ENCODE assay signal across 18 cellular contexts in genomic region chr2:27184115-27184514, GRCh38. TPM values are rescaled to one million over a fixed set of nuclear protein-coding genes. Genes with fewer than 3 reads are reported as not detected.
DNase-seq lines count a peak whose midpoint lies in the region; ATAC-seq and TF ChIP-seq lines count a peak whose summit lies in the region.
"Had no signal": no experiment of that assay in that cellular context is flagged by ENCODE, and none has a peak within 500 bp of the region (broad histone marks: within the 10 kb centered on the region; RNA-seq: fewer than 3 reads in every experiment).

No MANE protein-coding gene starts in this region.

- DNase-seq in DMS 273 (lab: John Stamatoyannopoulos, UW; ENCODE audit: unreplicated experiment), result peak; percentile 47
- no peak for DNase-seq in DMS 273 treated with DMSO at 0.1 percent for 48 hours (lab: John Stamatoyannopoulos, UW)
- no peak for DNase-seq in esophagus muscularis mucosa (ENCODE audit: extremely low spot score)
- DNase-seq in right lobe of liver, result peak; percentile 39 to 86 (median 73)
- no peak for DNase-seq in thyroid gland
- DNase-seq: glutamatergic neuron, naive B cell, NCI-H1105, upper lobe of left lung had no signal

- H3K27me3 ChIP-seq in esophagus muscularis mucosa (peaks cover 0 to 6% (median 0%) of the 10 kb centered on the region in 4 donors), right lobe of liver (no peaks in the 10 kb centered on the region), thyroid gland (no peaks in the 10 kb centered on the region)
- H3K27me3 ChIP-seq: upper lobe of left lung had no signal

- H3K4me3 ChIP-seq in esophagus muscularis mucosa (no peak overlapping the region), right lobe of liver (no peak overlapping the region), thyroid gland (replicated peaks in 1 of 3) (no peak overlapping the region)
- H3K4me3 ChIP-seq: prostate gland, upper lobe of left lung had no signal

- WGBS in esophagus muscularis mucosa, result 60% methylated on average over 4 of the region's 4 CpGs
- WGBS in right lobe of liver (ENCODE audit: insufficient coverage, low coverage, low lambda C conversion rate, missing lambda C conversion rate), result 37% methylated on average over 4 of the region's 4 CpGs
- 55 to 76% methylated on average over 4 of the region's 4 CpGs for WGBS in thyroid gland, 2 donors

- no peak for TF ChIP-seq EP300 in esophagus muscularis mucosa (IDR thresholded peaks at IDR 0.05)

- H3K9me3 ChIP-seq in esophagus muscularis mucosa (no peaks in the 10 kb centered on the region), right lobe of liver (no peaks in the 10 kb centered on the region), thyroid gland (no peaks in the 10 kb centered on the region)
- H3K9me3 ChIP-seq: prostate gland, upper lobe of left lung had no signal

- intact Hi-C loops in esophagus muscularis mucosa (cut with DNase I), result no loop called here
- intact Hi-C loops in right lobe of liver (cut with DNase I), result no loop called here
- intact Hi-C loops in thyroid gland (cut with DNase I), result no loop called here

- peak; percentile 26 to 55 (median 48) for ATAC-seq in right lobe of liver
- ATAC-seq in HG02642 (IDR thresholded peaks at IDR 0.05; ENCODE audit: poor library complexity, unreplicated experiment), result no peak
- ATAC-seq in HG03342 (IDR thresholded peaks at IDR 0.05; ENCODE audit: unreplicated experiment), result no peak
- ATAC-seq in HG02610 (IDR thresholded peaks at IDR 0.05; ENCODE audit: unreplicated experiment), result no peak
- ATAC-seq: WTC11 had no signal

- H3K4me1 ChIP-seq in esophagus muscularis mucosa, result peaks cover 8 to 21% (median 18%) of the 10 kb centered on the region in 4 donors
- H3K4me1 ChIP-seq in right lobe of liver, result peaks cover 0 to 59% (median 27%) of the 10 kb centered on the region in 4 donors
- peaks cover 0 to 25% of the 10 kb centered on the region in 2 donors for H3K4me1 ChIP-seq in thyroid gland
- H3K4me1 ChIP-seq: prostate gland had no signal

- TF ChIP-seq CTCF in esophagus muscularis mucosa (IDR thresholded peaks at IDR 0.05) (no peak), right lobe of liver (IDR thresholded peaks at IDR 0.05) (no peak), thyroid gland (IDR thresholded peaks at IDR 0.05) (no peak)

- H3K36me3 ChIP-seq in esophagus muscularis mucosa, result no peaks in the 10 kb centered on the region
- no peaks in the 10 kb centered on the region for H3K36me3 ChIP-seq in right lobe of liver
- H3K36me3 ChIP-seq in thyroid gland, result no peaks in the 10 kb centered on the region
- H3K36me3 ChIP-seq: prostate gland, upper lobe of left lung had no signal

- TF ChIP-seq POLR2A in esophagus muscularis mucosa (IDR thresholded peaks at IDR 0.05; ENCODE audit: low read depth) (no peak), right lobe of liver (IDR thresholded peaks at IDR 0.05) (no peak), thyroid gland (IDR thresholded peaks at IDR 0.05) (no peak)

- H3K27ac ChIP-seq in esophagus muscularis mucosa (replicated peaks in 1 of 4) (peak overlapping the region in 3 of 4 donors; percentile 53 to 70 (median 59)), right lobe of liver (peak overlapping the region; percentile 80 to 96 (median 91)), thyroid gland (peak overlapping the region in 2 of 3 donors; percentile 59 to 62)
- H3K27ac ChIP-seq: 22Rv1, C4-2B had no signal

RNA-seq across cellular contexts. Expression of gene ATRAID, which starts 27.7 kb away (rescaled TPM):
- total RNA-seq in esophagus muscularis mucosa (100 to 1,000 TPM; 118 to 143 (median 130) TPM), right lobe of liver (10 to 100 TPM; 30.7 to 65.8 (median 35.9) TPM), thyroid gland (100 to 1,000 TPM; 149 to 345 (median 254) TPM)

RNA-seq across cellular contexts. Expression of gene SLC5A6, which starts 28.0 kb away (rescaled TPM):
- total RNA-seq in esophagus muscularis mucosa, result 10 to 100 TPM in 3 of 4 donors, 1 to 10 TPM in 1; 7.5 to 21.5 (median 13.6) TPM
- 100 to 1,000 TPM in 3 of 6 experiments, 10 to 100 TPM in 3; 57.5 to 151 (median 90.3) TPM for total RNA-seq in right lobe of liver
- 10 to 100 TPM; 10.9 to 34.0 (median 22.0) TPM for total RNA-seq in thyroid gland

RNA-seq across cellular contexts. Expression of gene CAD, which starts 33.1 kb away (rescaled TPM):
- 10 to 100 TPM; 12.4 to 28.3 (median 16.6) TPM for total RNA-seq in esophagus muscularis mucosa
- 10 to 100 TPM; 12.3 to 24.0 (median 16.3) TPM for total RNA-seq in right lobe of liver
- 10 to 100 TPM; 16.5 to 31.9 (median 28.2) TPM for total RNA-seq in thyroid gland

RNA-seq across cellular contexts. Expression of gene TCF23, which starts 35.3 kb away (rescaled TPM):
- total RNA-seq in esophagus muscularis mucosa (not detected), right lobe of liver (under 1 TPM in 1 of 6 experiments, not detected in 5; 0.04 TPM), thyroid gland (under 1 TPM in 1 of 4 donors, not detected in 3; 0.13 TPM)
- total RNA-seq: Daoy, kidney epithelial cell had no signal

RNA-seq across cellular contexts. Expression of gene PRR30, which starts 44.9 kb away (rescaled TPM):
- total RNA-seq in esophagus muscularis mucosa, result not detected
- not detected for total RNA-seq in right lobe of liver
- total RNA-seq in thyroid gland, result under 1 TPM in 2 of 4 donors, not detected in 2; 0.27 to 0.67 TPM
- total RNA-seq: Daoy, kidney epithelial cell, upper lobe of left lung, WTC11 had no signal

Comparison
In these comparisons a context has a peak if more than half of its experiments do, and no peak if none do; other contexts are left out.
1. DNase-seq: peak in DMS 273 (single experiment) and right lobe of liver (3 of 3); none in DMS 273 treated with DMSO at 0.1 percent for 48 hours (single experiment), esophagus muscularis mucosa (single experiment) and thyroid gland (0 of 2).
2. ATAC-seq: peak in right lobe of liver (4 of 4); none in HG02642 (single experiment), HG03342 (single experiment) and HG02610 (single experiment).
3. Peak in every context shown above with its lines, with median percentiles within 50 percentile points of each other: H3K27ac ChIP-seq.